8 cellular contexts compared by ENCODE assay signal in the genomic region with DNA sequence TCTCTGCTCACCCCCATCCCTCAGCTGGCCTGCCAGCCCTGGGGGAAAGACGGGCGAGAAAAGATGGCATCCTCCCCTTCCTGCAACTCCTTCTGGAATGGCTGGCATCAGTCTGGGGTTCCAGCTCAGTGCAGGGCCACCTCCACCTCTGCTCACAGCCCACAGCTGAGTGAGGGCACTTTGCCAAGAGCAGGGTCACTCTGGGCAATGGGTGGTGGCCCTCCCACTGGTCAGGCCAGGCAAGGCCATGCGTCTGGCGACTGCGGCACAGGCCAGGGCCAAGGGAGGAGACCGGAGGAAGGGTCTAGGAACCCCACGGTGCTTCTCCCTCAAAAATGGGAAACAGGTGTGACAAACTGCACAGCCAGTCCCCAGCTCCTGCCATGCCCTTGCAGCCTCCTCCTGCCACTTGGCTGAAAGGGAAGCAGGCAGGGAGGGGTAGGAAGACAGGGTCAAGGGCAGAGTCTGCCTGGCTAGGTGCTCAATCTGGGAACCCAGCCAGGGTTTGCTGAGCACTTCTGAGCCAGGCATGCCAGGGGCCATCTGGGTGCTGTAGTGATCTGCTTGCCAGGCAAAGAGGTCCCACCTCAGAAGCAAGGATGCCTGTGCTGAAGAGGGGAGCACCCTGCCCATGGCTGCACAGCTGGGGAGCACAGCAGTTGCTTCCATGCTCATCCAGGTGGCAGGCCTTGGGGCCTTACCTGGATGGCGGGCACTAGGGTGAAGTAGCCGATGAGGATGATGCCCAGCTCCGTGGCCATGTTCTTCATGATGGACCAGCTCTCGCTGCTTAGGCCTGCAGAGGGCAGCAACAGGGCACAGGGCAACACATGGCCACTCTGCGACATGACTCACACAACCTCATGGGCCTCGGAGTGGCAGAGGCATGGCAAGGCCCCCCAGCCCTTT. TPM values are rescaled to one million over a fixed set of nuclear protein-coding genes. Genes with fewer than 3 reads are reported as not detected.
A peak's percentile ranks its signal among the peaks of the same experiment; 100 is the strongest.
DNase-seq lines count a peak whose midpoint lies in the region; ATAC-seq and TF ChIP-seq lines count a peak whose summit lies in the region.

No MANE protein-coding gene starts in this region.

- no peaks in the 10 kb centered on the region for H3K27me3 ChIP-seq in DND-41 (ENCODE audit: insufficient read depth, low read length, poor library complexity)

- no peak overlapping the region for H3K4me3 Mint-ChIP-seq in activated naive CD8-positive, alpha-beta T cell treated with anti-CD3 and anti-CD28 coated beads, Interleukin-2, amount 50 U/mL, for 24 hours
- peak overlapping the region in 1 of 5 donors; percentile 79 for H3K4me3 Mint-ChIP-seq in immature natural killer cell

- H3K27me3 Mint-ChIP-seq in activated naive CD8-positive, alpha-beta T cell treated with anti-CD3 and anti-CD28 coated beads, Interleukin-2, amount 50 U/mL, for 24 hours, result no peaks in the 10 kb centered on the region
- peaks cover 0 to 3% (median 0%) of the 10 kb centered on the region in 3 donors for H3K27me3 Mint-ChIP-seq in immature natural killer cell (ENCODE audit: low read depth in 3 of 3)

- H3K27ac Mint-ChIP-seq in activated naive CD8-positive, alpha-beta T cell treated with anti-CD3 and anti-CD28 coated beads, Interleukin-2, amount 50 U/mL, for 24 hours, result peak overlapping the region; percentile 97
- peak overlapping the region; percentile 88 to 99 (median 96) for H3K27ac Mint-ChIP-seq in immature natural killer cell

- H2AFZ ChIP-seq in DND-41 (ENCODE audit: low read depth, low read length), result peak overlapping the region; percentile 75

- peak overlapping the region; percentile 54 for H3K4me2 ChIP-seq in DND-41 (ENCODE audit: insufficient read depth, low read length)

- no peaks in the 10 kb centered on the region for H3K9me3 ChIP-seq in DND-41 (ENCODE audit: insufficient read depth, low read length, severe bottlenecking)

- H3K4me1 Mint-ChIP-seq in activated naive CD8-positive, alpha-beta T cell treated with anti-CD3 and anti-CD28 coated beads, Interleukin-2, amount 50 U/mL, for 24 hours, result peaks cover 17% of the 10 kb centered on the region
- H3K4me1 Mint-ChIP-seq in immature natural killer cell, result peaks cover 23 to 32% of the 10 kb centered on the region in 2 donors

- H3K9ac ChIP-seq in DND-41 (ENCODE audit: low read depth, low read length), result peak overlapping the region; percentile 49

- H3K27ac ChIP-seq in DND-41 (ENCODE audit: low read length) (peak overlapping the region; percentile 78), substantia nigra (ENCODE audit: low read depth, low read length, poor library complexity, severe bottlenecking) (peak overlapping the region; percentile 75)

- H3K9me3 Mint-ChIP-seq in activated naive CD8-positive, alpha-beta T cell treated with anti-CD3 and anti-CD28 coated beads, Interleukin-2, amount 50 U/mL, for 24 hours, result no peaks in the 10 kb centered on the region
- no peaks in the 10 kb centered on the region for H3K9me3 Mint-ChIP-seq in immature natural killer cell

- H3K4me1 ChIP-seq in DND-41 (ENCODE audit: insufficient read depth, low read length), result peaks cover 12% of the 10 kb centered on the region

- H3K36me3 ChIP-seq in DND-41 (ENCODE audit: insufficient read depth, low read length), result peaks cover 79% of the 10 kb centered on the region

- TF ChIP-seq CTCF in DND-41 (IDR thresholded peaks at IDR 0.05; ENCODE audit: borderline replicate concordance, extremely low read depth, low read length, poor library complexity, severe bottlenecking) (peak; percentile 47), LNCaP clone FGC (IDR thresholded peaks at IDR 0.05; ENCODE audit: control insufficient read depth, extremely low read depth, insufficient read depth) (peak; percentile 44)

- H3K36me3 Mint-ChIP-seq in activated naive CD8-positive, alpha-beta T cell treated with anti-CD3 and anti-CD28 coated beads, Interleukin-2, amount 50 U/mL, for 24 hours (ENCODE audit: low read depth), result peaks cover 11% of the 10 kb centered on the region
- H3K36me3 Mint-ChIP-seq in immature natural killer cell, result peaks cover 0 to 8% (median 3%) of the 10 kb centered on the region in 3 donors

- DNase-seq in DND-41, result peak; percentile 25
- no peak for DNase-seq in LNCaP clone FGC (ENCODE audit: low read depth)
- DNase-seq in activated naive CD8-positive, alpha-beta T cell treated with anti-CD3 and anti-CD28 coated beads, Interleukin-2, amount 50 U/mL, for 24 hours, result peak; percentile 38
- DNase-seq in immature natural killer cell, result no peak
- DNase-seq in substantia nigra (lab: John Stamatoyannopoulos, UW), result peak in 1 of 49 donors; percentile 90
- DNase-seq in T1000 (lab: John Stamatoyannopoulos, UW), result no peak
- no peak for DNase-seq in ureter (ENCODE audit: low spot score)

- H3K4me3 ChIP-seq in DND-41 (ENCODE audit: low read depth in 1 of 2, low read length in 2 of 2) (peak overlapping the region in 1 of 2 experiments; percentile 34; a peak in 2 of 4 replicates), LNCaP clone FGC (ENCODE audit: low read depth, low read length) (no peak overlapping the region)

- H3K79me2 ChIP-seq in DND-41 (ENCODE audit: insufficient read depth, low read length), result peaks cover 4% of the 10 kb centered on the region

- ATAC-seq in DND-41 (ENCODE audit: insufficient read depth, low read depth) (no peak), HG03097 (IDR thresholded peaks at IDR 0.05; ENCODE audit: low FRiP score, unreplicated experiment) (no peak)
- no peak for ATAC-seq in activated naive CD8-positive, alpha-beta T cell treated with anti-CD3 and anti-CD28 coated beads, Interleukin-2, amount 50 U/mL, for 24 hours

- H4K20me1 ChIP-seq in DND-41 (ENCODE audit: insufficient read depth, low read length), result peaks cover 5% of the 10 kb centered on the region

RNA-seq across cellular contexts. Expression of a gene that starts 41.2 kb away (rescaled TPM):
- polyA plus RNA-seq in immature natural killer cell, result 1 to 10 TPM in 1 of 3 donors, under 1 TPM in 2; 0.62 to 7.1 (median 0.68) TPM
- 55.1 TPM for total RNA-seq in ureter

RNA-seq across cellular contexts. Expression of a gene that starts 53.7 kb away (rescaled TPM):
- 10 to 100 TPM; 33.4 to 59.2 (median 38.8) TPM for polyA plus RNA-seq in immature natural killer cell
- 139 TPM for total RNA-seq in ureter

Comparison
In these comparisons a context has a peak if more than half of its experiments do, and no peak if none do; other contexts are left out.
1. DNase-seq: peak in DND-41 (single experiment) and activated naive CD8-positive, alpha-beta T cell treated with anti-CD3 and anti-CD28 coated beads, Interleukin-2, amount 50 U/mL, for 24 hours (single experiment); none in LNCaP clone FGC (single experiment), immature natural killer cell (0 of 3), T1000 (single experiment) and ureter (single experiment).